21 cellular contexts compared by ENCODE assay signal in the genomic region with DNA sequence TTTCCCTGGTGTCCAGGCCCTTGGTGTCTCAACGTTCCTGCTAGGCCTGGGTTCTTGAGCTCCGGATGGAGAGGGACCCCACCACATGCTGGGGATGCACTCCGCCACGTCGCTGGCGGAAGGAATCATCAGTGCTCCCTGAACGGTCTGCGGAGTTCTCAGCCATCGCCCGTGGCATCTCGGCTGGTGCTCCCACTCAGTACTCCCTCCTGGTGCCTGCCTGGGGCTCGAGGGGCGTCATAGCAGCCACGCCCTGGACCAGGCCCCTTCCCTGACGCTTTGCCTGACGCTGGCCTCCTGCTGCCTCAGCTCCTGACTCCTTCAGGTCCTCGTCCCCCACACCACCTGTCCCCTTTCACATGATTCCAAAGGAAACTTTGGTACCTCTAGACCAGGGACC.
"Had no signal": no experiment of that assay in that cellular context is flagged by ENCODE, and none has a peak within 500 bp of the region (broad histone marks: within the 10 kb centered on the region; RNA-seq: fewer than 3 reads in every experiment).

No MANE protein-coding gene starts in this region.

- ATAC-seq: left cardiac atrium; naive thymus-derived CD4-positive, alpha-beta T cell; stimulated activated effector memory CD8-positive, alpha-beta T cell treated with anti-CD3 and anti-CD28 coated beads, Interleukin-12 subunit alpha, Interleukin-12 subunit beta, amount 100 ng/mL, for 72 hours; stimulated activated naive CD8-positive, alpha-beta T cell treated with anti-CD3 and anti-CD28 coated beads, Interleukin-15, amount 100 ng/mL, for 72 hours had no signal

- H3K36me3 Mint-ChIP-seq: activated naive CD4-positive, alpha-beta T cell treated with anti-CD3 and anti-CD28 coated beads, Interleukin-2, amount 50 U/mL, for 24 hours; naive thymus-derived CD4-positive, alpha-beta T cell; stimulated activated effector memory CD8-positive, alpha-beta T cell treated with anti-CD3 and anti-CD28 coated beads, Interleukin-12 subunit alpha, Interleukin-12 subunit beta, amount 100 ng/mL, for 72 hours had no signal

- H3K36me3 ChIP-seq: ovary, prostate gland, tibial artery, WERI-Rb-1 had no signal

- FAIRE-seq: frontal cortex, TTC549 had no signal

- H3K4me1 Mint-ChIP-seq: activated CD4-positive, alpha-beta T cell treated with anti-CD3 and anti-CD28 coated beads, Interleukin-2, amount 10 ng/mL, durations not matched to agents 7 days and 5 days; activated naive CD4-positive, alpha-beta T cell treated with anti-CD3 and anti-CD28 coated beads, Interleukin-2, amount 50 U/mL, for 24 hours; naive thymus-derived CD4-positive, alpha-beta T cell; stimulated activated effector memory CD8-positive, alpha-beta T cell treated with anti-CD3 and anti-CD28 coated beads, Interleukin-12 subunit alpha, Interleukin-12 subunit beta, amount 100 ng/mL, for 72 hours; stimulated activated naive CD8-positive, alpha-beta T cell treated with anti-CD3 and anti-CD28 coated beads, Interleukin-15, amount 100 ng/mL, for 72 hours had no signal

- H3K27ac ChIP-seq: prostate gland, WERI-Rb-1 had no signal

- H3K27ac Mint-ChIP-seq: activated CD4-positive, alpha-beta T cell treated with anti-CD3 and anti-CD28 coated beads, Interleukin-2, amount 10 ng/mL, durations not matched to agents 7 days and 5 days; activated naive CD4-positive, alpha-beta T cell treated with anti-CD3 and anti-CD28 coated beads, Interleukin-2, amount 50 U/mL, for 24 hours; naive thymus-derived CD4-positive, alpha-beta T cell; stimulated activated effector memory CD8-positive, alpha-beta T cell treated with anti-CD3 and anti-CD28 coated beads, Interleukin-12 subunit alpha, Interleukin-12 subunit beta, amount 100 ng/mL, for 72 hours; stimulated activated naive CD8-positive, alpha-beta T cell treated with anti-CD3 and anti-CD28 coated beads, Interleukin-15, amount 100 ng/mL, for 72 hours; T-helper 2 cell treated with Interferon-gamma antibody and Interleukin-4, amounts not matched to agents 5 μg/mL and 100 μg/mL, for 36 hours had no signal

- H3K9me3 ChIP-seq: ovary, prostate gland, tibial artery had no signal

- H3K27me3 Mint-ChIP-seq: activated CD4-positive, alpha-beta T cell treated with anti-CD3 and anti-CD28 coated beads, Interleukin-2, amount 10 ng/mL, durations not matched to agents 7 days and 5 days; activated naive CD4-positive, alpha-beta T cell treated with anti-CD3 and anti-CD28 coated beads, Interleukin-2, amount 50 U/mL, for 24 hours had no signal

- H3K9me3 Mint-ChIP-seq: activated CD4-positive, alpha-beta T cell treated with anti-CD3 and anti-CD28 coated beads, Interleukin-2, amount 10 ng/mL, durations not matched to agents 7 days and 5 days; activated naive CD4-positive, alpha-beta T cell treated with anti-CD3 and anti-CD28 coated beads, Interleukin-2, amount 50 U/mL, for 24 hours; stimulated activated effector memory CD8-positive, alpha-beta T cell treated with anti-CD3 and anti-CD28 coated beads, Interleukin-12 subunit alpha, Interleukin-12 subunit beta, amount 100 ng/mL, for 72 hours had no signal

- H3K27me3 ChIP-seq: ovary, tibial artery had no signal

- DNase-seq: activated CD4-positive, alpha-beta T cell treated with anti-CD3 and anti-CD28 coated beads, Interleukin-2, amount 10 ng/mL, durations not matched to agents 7 days and 5 days; activated CD4-positive, CD25-positive, alpha-beta regulatory T cell treated with anti-CD3 and anti-CD28 coated beads, Interleukin-2, amount 50 U/mL, for 72 hours; activated gamma-delta T cell treated with Interleukin-2 at 50 U/mL for 16 hours; activated T-cell treated with anti-CD3 and anti-CD28 coated beads, Interleukin-2, amount 50 U/mL, for 1 hour; anterior cingulate cortex; dermis blood vessel endothelial cell; effector CD8-positive, alpha-beta T cell; islet precursor cell; left cardiac atrium; naive thymus-derived CD4-positive, alpha-beta T cell; stimulated activated CD4-positive, alpha-beta T cell treated with anti-CD3 and anti-CD28 coated beads, Interleukin-1b, Interleukin-23, amount 100 ng/mL, for 48 hours; stimulated activated naive CD8-positive, alpha-beta T cell treated with anti-CD3 and anti-CD28 coated beads, Interleukin-15, amount 100 ng/mL, for 72 hours; tibial artery; WERI-Rb-1 had no signal

- H3K4me3 ChIP-seq: ovary, prostate gland, tibial artery had no signal

- H3K4me3 Mint-ChIP-seq: activated CD4-positive, alpha-beta T cell treated with anti-CD3 and anti-CD28 coated beads, Interleukin-2, amount 10 ng/mL, durations not matched to agents 7 days and 5 days; activated naive CD4-positive, alpha-beta T cell treated with anti-CD3 and anti-CD28 coated beads, Interleukin-2, amount 50 U/mL, for 24 hours; stimulated activated effector memory CD8-positive, alpha-beta T cell treated with anti-CD3 and anti-CD28 coated beads, Interleukin-12 subunit alpha, Interleukin-12 subunit beta, amount 100 ng/mL, for 72 hours; stimulated activated naive CD8-positive, alpha-beta T cell treated with anti-CD3 and anti-CD28 coated beads, Interleukin-15, amount 100 ng/mL, for 72 hours; T-helper 2 cell treated with Interferon-gamma antibody and Interleukin-4, amounts not matched to agents 5 μg/mL and 100 μg/mL, for 36 hours had no signal
